8 cellular contexts compared by ENCODE assay signal in the genomic region with DNA sequence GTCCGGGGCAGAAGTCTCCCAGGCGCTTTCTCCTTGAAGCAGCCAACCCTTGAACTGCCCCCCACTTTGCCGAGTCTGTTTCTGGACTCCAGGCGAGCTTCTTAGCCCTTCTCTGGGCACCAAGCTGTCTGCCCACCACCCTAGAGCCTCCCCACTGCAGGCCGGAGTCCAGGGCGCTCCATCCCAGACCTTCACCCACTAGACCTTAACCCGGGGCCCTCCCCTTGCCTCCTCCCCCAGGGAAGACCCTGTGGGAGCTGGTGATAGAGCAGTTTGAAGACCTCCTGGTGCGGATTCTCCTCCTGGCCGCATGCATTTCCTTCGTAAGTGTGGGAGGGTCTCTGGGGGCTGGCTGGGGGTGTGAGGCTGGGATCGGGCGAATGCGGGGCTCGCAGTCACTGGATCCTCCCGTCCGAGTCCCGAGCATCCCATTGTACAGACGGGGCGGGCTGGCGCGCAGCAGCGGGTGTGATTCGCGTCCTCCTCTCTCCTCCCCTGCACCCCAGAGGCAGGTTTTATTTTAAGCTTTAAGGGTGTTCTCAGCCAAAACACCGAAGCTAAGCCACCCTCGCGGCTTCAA. TPM values are rescaled to one million over a fixed set of nuclear protein-coding genes. Genes with fewer than 3 reads are reported as not detected.
A peak's percentile ranks its signal among the peaks of the same experiment; 100 is the strongest.
DNase-seq lines count a peak whose midpoint lies in the region; ATAC-seq, FAIRE-seq and TF ChIP-seq lines count a peak whose summit lies in the region.

No MANE protein-coding gene starts in this region.

- no peaks in the 10 kb centered on the region for H3K36me3 Mint-ChIP-seq in activated naive CD4-positive, alpha-beta T cell treated with anti-CD3 and anti-CD28 coated beads for 36 hours (ENCODE audit: low read depth)

- FAIRE-seq in HepG2 (lab: Jason Lieb, UNC) = no peak

- no peaks in the 10 kb centered on the region for H3K9me3 Mint-ChIP-seq in activated naive CD4-positive, alpha-beta T cell treated with anti-CD3 and anti-CD28 coated beads for 36 hours

- H3K36me3 ChIP-seq in HepG2 (replicated peaks in 1 of 2; ENCODE audit: control insufficient read depth in 1 of 2, insufficient read depth in 2 of 2, low read length in 2 of 2) (peaks cover 6 to 10% of the 10 kb centered on the region in 2 experiments; a peak in 4 of 5 replicates), tibial artery (peaks cover 0 to 4% (median 2%) of the 10 kb centered on the region in 3 donors)

- no peak overlapping the region for H3K9ac ChIP-seq in HepG2 (ENCODE audit: insufficient read depth, low read depth, low read length)

- H3K4me1 ChIP-seq in HepG2 (ENCODE audit: insufficient read depth, low read length) (no peaks in the 10 kb centered on the region), tibial artery (peaks cover 0 to 18% (median 12%) of the 10 kb centered on the region in 4 donors)

- TF ChIP-seq POLR2A in HepG2 (IDR thresholded peaks at IDR 0.05; ENCODE audit: insufficient read depth in 1 of 2, low read depth in 2 of 2, low read length in 2 of 2) = no peak

- peak overlapping the region; percentile 74 for H3K4me3 ChIP-seq in astrocyte of the cerebellum (ENCODE audit: low read depth, low read length)
- H3K4me3 ChIP-seq in HepG2 (replicated peaks in 1 of 3; ENCODE audit: insufficient read depth in 1 of 3, low read depth in 2 of 3, low read length in 3 of 3) = no peak overlapping the region
- H3K4me3 ChIP-seq in tibial artery = peak overlapping the region; percentile 52 to 55

- POLR2A ChIA-PET in HepG2 (lab: Yijun Ruan, JAX) = interaction anchor here (0.9 kb wide), 1 partner anchor 14 kb away, joined by 3 read pairs; no protein-coding TSS in a partner anchor

- peak overlapping the region; percentile 90 for H3K4me3 Mint-ChIP-seq in activated naive CD4-positive, alpha-beta T cell treated with anti-CD3 and anti-CD28 coated beads for 36 hours

- peak; percentile 10 for DNase-seq in activated naive CD4-positive, alpha-beta T cell treated with anti-CD3 and anti-CD28 coated beads for 36 hours
- no peak for DNase-seq in activated naive CD4-positive, alpha-beta T cell (lab: John Stamatoyannopoulos, UW)
- DNase-seq in astrocyte of the cerebellum (ENCODE audit: low read depth) = no peak
- no peak for DNase-seq in HepG2 (ENCODE audit: low spot score)
- DNase-seq in tibial artery = no peak
- no peak for DNase-seq in SKM-1 (lab: John Stamatoyannopoulos, UW; ENCODE audit: unreplicated experiment)
- DNase-seq in putamen (ENCODE audit: low spot score) = no peak

- BruUV-seq in HepG2 (replicated peaks; lab: Mats Ljungman, UMichigan) = no TSS peak

- H3K27me3 ChIP-seq in HepG2 (ENCODE audit: control insufficient read depth in 1 of 2, insufficient read depth in 2 of 2, low read length in 2 of 2) (no peaks in the 10 kb centered on the region), tibial artery (peaks cover 0 to 18% of the 10 kb centered on the region in 2 donors)

- H3K4me1 Mint-ChIP-seq in activated naive CD4-positive, alpha-beta T cell treated with anti-CD3 and anti-CD28 coated beads for 36 hours (ENCODE audit: low read depth) = peaks cover 20% of the 10 kb centered on the region

- H2AFZ ChIP-seq in HepG2 (ENCODE audit: low read length) = no peak overlapping the region

- H4K20me1 ChIP-seq in HepG2 (ENCODE audit: insufficient read depth, low read length) = no peaks in the 10 kb centered on the region

- TF ChIP-seq EP300 in HepG2 (IDR thresholded peaks at IDR 0.05; ENCODE audit: low read depth in 2 of 2, low read length in 2 of 2) = no peak
- no peak for TF ChIP-seq EP300 in HepG2 (CRISPR knock-in tag; IDR thresholded peaks at IDR 0.05; ENCODE audit: borderline replicate concordance)

- H3K4me2 ChIP-seq in HepG2 (ENCODE audit: low read depth, low read length) = no peak overlapping the region

- ATAC-seq in HG03378 (IDR thresholded peaks at IDR 0.05; ENCODE audit: unreplicated experiment) = peak; percentile 9
- no peak for ATAC-seq in HepG2

- H3K27ac Mint-ChIP-seq in activated naive CD4-positive, alpha-beta T cell treated with anti-CD3 and anti-CD28 coated beads for 36 hours = peak overlapping the region; percentile 30

- no peaks in the 10 kb centered on the region for H3K9me3 ChIP-seq in HepG2 (ENCODE audit: low read length)
- H3K9me3 ChIP-seq in tibial artery = no peaks in the 10 kb centered on the region

- no peaks in the 10 kb centered on the region for H3K79me2 ChIP-seq in HepG2 (ENCODE audit: insufficient read depth, low read length)

- TF ChIP-seq RAD21 in HepG2 (CRISPR knock-in tag; IDR thresholded peaks at IDR 0.05) = no peak

- in situ Hi-C loops in astrocyte of the cerebellum (cut with HindIII; ENCODE audit: low sequenced_read_pairs) = no loop called here
- in situ Hi-C loops in HepG2 (cut with HindIII; ENCODE audit: extremely low pct_ligation_motif_present, low pct_unique_long_range_greater_than_20kb) = no loop called here

- no peak for TF ChIP-seq CTCF in astrocyte of the cerebellum (IDR thresholded peaks at IDR 0.05; ENCODE audit: low read depth, low read length, missing control alignments)
- TF ChIP-seq CTCF in HepG2 (CRISPR knock-in tag; IDR thresholded peaks at IDR 0.05) = no peak
- no peak for TF ChIP-seq CTCF in tibial artery (IDR thresholded peaks at IDR 0.05)

- CTCF ChIA-PET in activated naive CD4-positive, alpha-beta T cell treated with anti-CD3 and anti-CD28 coated beads for 36 hours (lab: Charles Lee) = interaction anchor here (1.0 to 2.3 kb wide), 3 partner anchors 9 to 66 kb away, joined by 3 to 17 read pairs (median 6); no protein-coding TSS in a partner anchor
- CTCF ChIA-PET in HepG2 (lab: Yijun Ruan, JAX; ENCODE audit: low intra/inter-chr PET ratio, low total read pairs) = no interaction called here

- no peak overlapping the region for H3K27ac ChIP-seq in HepG2 (ENCODE audit: extremely low read length, insufficient read depth, low read length)
- no peak overlapping the region for H3K27ac ChIP-seq in tibial artery

- H3K27me3 Mint-ChIP-seq in activated naive CD4-positive, alpha-beta T cell treated with anti-CD3 and anti-CD28 coated beads for 36 hours (ENCODE audit: low read depth) = peaks cover 13% of the 10 kb centered on the region

- intact Hi-C loops in activated naive CD4-positive, alpha-beta T cell treated with anti-CD3 and anti-CD28 coated beads for 36 hours (cut with micrococcal nuclease) = loop anchor here (1.0 to 2.0 kb wide), 2 partner anchors 16 to 33 kb away; partner anchors contain the start of genes SH2B1 and TUFM
- intact Hi-C loops in HepG2 (cut with micrococcal nuclease; ENCODE audit: unreplicated experiment) (no loop called here), tibial artery (cut with DNase I; ENCODE audit: low total_unique reads) (no loop called here)

- 93% methylated on average over 27 of the region's 27 CpGs for WGBS in HepG2 (ENCODE audit: low lambda C conversion rate)

RNA-seq across cellular contexts. Expression of gene ATP2A1, which starts 1.1 kb away (rescaled TPM):
- total RNA-seq in activated naive CD4-positive, alpha-beta T cell treated with anti-CD3 and anti-CD28 coated beads for 36 hours = 1 to 10 TPM; 4.2 to 5.3 TPM
- total RNA-seq in HepG2 (2016; rRNA removed; fragmentation: Illumina TruSeq; extraction: Trizol) = 0.70 and 3.2 TPM in 2 replicates
- 1.1 and 1.9 TPM in 2 replicates for total RNA-seq in HepG2 (2016; cell fraction: cytosol; rRNA removed; fragmentation: Illumina TruSeq; extraction: Trizol; ENCODE audit: low read depth)
- 0.30 and 2.0 TPM in 2 replicates for total RNA-seq in HepG2 (2016; cell fraction: insoluble cytoplasmic fraction; rRNA removed; fragmentation: Illumina TruSeq; extraction: Trizol)
- total RNA-seq in HepG2 (2016; cell fraction: membrane; rRNA removed; fragmentation: Illumina TruSeq; extraction: Trizol) = 0.65 and 1.3 TPM in 2 replicates
- 4.8 and 6.9 TPM in 2 replicates for total RNA-seq in HepG2 (2016; cell fraction: nucleus; rRNA removed; fragmentation: Illumina TruSeq; extraction: Trizol)
- polyA plus RNA-seq in HepG2 (2011; rRNA removed) = 12.5 and 16.4 TPM in 2 replicates
- polyA plus RNA-seq in HepG2 (2011; cell fraction: cytosol; rRNA removed) = 2.7 and 2.9 TPM in 2 replicates
- 149 and 332 TPM in 2 replicates for polyA plus RNA-seq in HepG2 (2011; cell fraction: nucleus; rRNA removed)
- 31.5 and 57.2 TPM in 2 replicates for polyA plus RNA-seq in HepG2 (2012)
- polyA plus RNA-seq in HepG2 (2016; cell fraction: cytosol; fragmentation: Illumina TruSeq; extraction: Trizol; ENCODE audit: low read depth) = 0.51 TPM in 2 replicates
- polyA plus RNA-seq in HepG2 (2016; cell fraction: insoluble cytoplasmic fraction; fragmentation: Illumina TruSeq; extraction: Trizol; ENCODE audit: low read depth) = 1.3 and 1.5 TPM in 2 replicates
- 0.87 and 1.9 TPM in 2 replicates for polyA plus RNA-seq in HepG2 (2016; cell fraction: membrane; fragmentation: Illumina TruSeq; extraction: Trizol; ENCODE audit: low read depth)
- 55.1 and 58.0 TPM in 2 replicates for polyA plus RNA-seq in HepG2 (2016; cell fraction: nucleus; fragmentation: Illumina TruSeq; extraction: Trizol; ENCODE audit: insufficient read depth, low read depth)
- 1.4 and 6.4 TPM in 2 replicates for polyA minus RNA-seq in HepG2 (2011; rRNA and poly(A)+ RNA removed; ENCODE audit: low replicate concordance)
- polyA minus RNA-seq in HepG2 (2011; cell fraction: cytosol; rRNA and poly(A)+ RNA removed) = 0.59 and 1.4 TPM in 2 replicates
- 26.7 and 30.8 TPM in 2 replicates for polyA minus RNA-seq in HepG2 (2011; cell fraction: nucleus; rRNA and poly(A)+ RNA removed)

RNA-seq across cellular contexts. Expression of gene SH2B1, which starts 15.7 kb away (rescaled TPM):
- 10 to 100 TPM; 28.4 to 33.9 TPM for total RNA-seq in activated naive CD4-positive, alpha-beta T cell treated with anti-CD3 and anti-CD28 coated beads for 36 hours
- 15.6 and 23.3 TPM in 2 replicates for total RNA-seq in HepG2 (2016; rRNA removed; fragmentation: Illumina TruSeq; extraction: Trizol)
- 22.5 and 27.1 TPM in 2 replicates for total RNA-seq in HepG2 (2016; cell fraction: cytosol; rRNA removed; fragmentation: Illumina TruSeq; extraction: Trizol; ENCODE audit: low read depth)
- 13.4 and 24.5 TPM in 2 replicates for total RNA-seq in HepG2 (2016; cell fraction: insoluble cytoplasmic fraction; rRNA removed; fragmentation: Illumina TruSeq; extraction: Trizol)
- 16.3 and 21.4 TPM in 2 replicates for total RNA-seq in HepG2 (2016; cell fraction: membrane; rRNA removed; fragmentation: Illumina TruSeq; extraction: Trizol)
- total RNA-seq in HepG2 (2016; cell fraction: nucleus; rRNA removed; fragmentation: Illumina TruSeq; extraction: Trizol) = 30.1 and 30.6 TPM in 2 replicates
- 30.8 and 40.2 TPM in 2 replicates for polyA plus RNA-seq in HepG2 (2011; rRNA removed)
- 15.2 and 19.8 TPM in 2 replicates for polyA plus RNA-seq in HepG2 (2011; cell fraction: cytosol; rRNA removed)
- polyA plus RNA-seq in HepG2 (2011; cell fraction: nucleus; rRNA removed) = 198 and 224 TPM in 2 replicates
- polyA plus RNA-seq in HepG2 (2012) = 35.0 and 37.6 TPM in 2 replicates
- polyA plus RNA-seq in HepG2 (2016; cell fraction: cytosol; fragmentation: Illumina TruSeq; extraction: Trizol; ENCODE audit: low read depth) = 4.3 and 6.0 TPM in 2 replicates
- 18.0 and 21.1 TPM in 2 replicates for polyA plus RNA-seq in HepG2 (2016; cell fraction: insoluble cytoplasmic fraction; fragmentation: Illumina TruSeq; extraction: Trizol; ENCODE audit: low read depth)
- polyA plus RNA-seq in HepG2 (2016; cell fraction: membrane; fragmentation: Illumina TruSeq; extraction: Trizol; ENCODE audit: low read depth) = 12.3 and 13.6 TPM in 2 replicates
- 82.4 and 89.4 TPM in 2 replicates for polyA plus RNA-seq in HepG2 (2016; cell fraction: nucleus; fragmentation: Illumina TruSeq; extraction: Trizol; ENCODE audit: insufficient read depth, low read depth)
- polyA minus RNA-seq in HepG2 (2011; rRNA and poly(A)+ RNA removed; ENCODE audit: low replicate concordance) = 44.5 and 55.4 TPM in 2 replicates
- 10.5 and 11.6 TPM in 2 replicates for polyA minus RNA-seq in HepG2 (2011; cell fraction: cytosol; rRNA and poly(A)+ RNA removed)
- 36.8 and 48.6 TPM in 2 replicates for polyA minus RNA-seq in HepG2 (2011; cell fraction: nucleus; rRNA and poly(A)+ RNA removed)

RNA-seq across cellular contexts. Expression of gene TUFM, which starts 33.2 kb away (rescaled TPM):
- total RNA-seq in activated naive CD4-positive, alpha-beta T cell treated with anti-CD3 and anti-CD28 coated beads for 36 hours = 100 to 1,000 TPM; 276 to 289 TPM
- 138 and 298 TPM in 2 replicates for total RNA-seq in HepG2 (2016; rRNA removed; fragmentation: Illumina TruSeq; extraction: Trizol)
- total RNA-seq in HepG2 (2016; cell fraction: cytosol; rRNA removed; fragmentation: Illumina TruSeq; extraction: Trizol; ENCODE audit: low read depth) = 52.9 and 59.0 TPM in 2 replicates
- 109 and 318 TPM in 2 replicates for total RNA-seq in HepG2 (2016; cell fraction: insoluble cytoplasmic fraction; rRNA removed; fragmentation: Illumina TruSeq; extraction: Trizol)
- 97.9 and 102 TPM in 2 replicates for total RNA-seq in HepG2 (2016; cell fraction: membrane; rRNA removed; fragmentation: Illumina TruSeq; extraction: Trizol)
- total RNA-seq in HepG2 (2016; cell fraction: nucleus; rRNA removed; fragmentation: Illumina TruSeq; extraction: Trizol) = 269 and 303 TPM in 2 replicates
- polyA plus RNA-seq in HepG2 (2011; rRNA removed) = 189 and 206 TPM in 2 replicates
- 123 and 178 TPM in 2 replicates for polyA plus RNA-seq in HepG2 (2011; cell fraction: cytosol; rRNA removed)
- polyA plus RNA-seq in HepG2 (2011; cell fraction: nucleus; rRNA removed) = 404 and 487 TPM in 2 replicates
- 180 and 205 TPM in 2 replicates for polyA plus RNA-seq in HepG2 (2012)
- polyA plus RNA-seq in HepG2 (2016; cell fraction: cytosol; fragmentation: Illumina TruSeq; extraction: Trizol; ENCODE audit: low read depth) = 69.4 and 72.1 TPM in 2 replicates
- 150 and 184 TPM in 2 replicates for polyA plus RNA-seq in HepG2 (2016; cell fraction: insoluble cytoplasmic fraction; fragmentation: Illumina TruSeq; extraction: Trizol; ENCODE audit: low read depth)
- 99.2 and 107 TPM in 2 replicates for polyA plus RNA-seq in HepG2 (2016; cell fraction: membrane; fragmentation: Illumina TruSeq; extraction: Trizol; ENCODE audit: low read depth)
- 673 and 742 TPM in 2 replicates for polyA plus RNA-seq in HepG2 (2016; cell fraction: nucleus; fragmentation: Illumina TruSeq; extraction: Trizol; ENCODE audit: insufficient read depth, low read depth)
- 135 and 165 TPM in 2 replicates for polyA minus RNA-seq in HepG2 (2011; rRNA and poly(A)+ RNA removed; ENCODE audit: low replicate concordance)
- 69.4 and 75.9 TPM in 2 replicates for polyA minus RNA-seq in HepG2 (2011; cell fraction: cytosol; rRNA and poly(A)+ RNA removed)
- polyA minus RNA-seq in HepG2 (2011; cell fraction: nucleus; rRNA and poly(A)+ RNA removed) = 56.7 and 63.5 TPM in 2 replicates

RNA-seq across cellular contexts. Expression of gene RABEP2, which starts 45.7 kb away (rescaled TPM):
- 10 to 100 TPM; 11.6 to 14.0 TPM for total RNA-seq in activated naive CD4-positive, alpha-beta T cell treated with anti-CD3 and anti-CD28 coated beads for 36 hours
- total RNA-seq in HepG2 (2016; rRNA removed; fragmentation: Illumina TruSeq; extraction: Trizol) = 16.1 and 18.4 TPM in 2 replicates
- 2.9 and 3.6 TPM in 2 replicates for total RNA-seq in HepG2 (2016; cell fraction: cytosol; rRNA removed; fragmentation: Illumina TruSeq; extraction: Trizol; ENCODE audit: low read depth)
- total RNA-seq in HepG2 (2016; cell fraction: insoluble cytoplasmic fraction; rRNA removed; fragmentation: Illumina TruSeq; extraction: Trizol) = 13.9 and 19.6 TPM in 2 replicates
- 7.5 and 8.4 TPM in 2 replicates for total RNA-seq in HepG2 (2016; cell fraction: membrane; rRNA removed; fragmentation: Illumina TruSeq; extraction: Trizol)
- total RNA-seq in HepG2 (2016; cell fraction: nucleus; rRNA removed; fragmentation: Illumina TruSeq; extraction: Trizol) = 10.2 and 11.4 TPM in 2 replicates
- polyA plus RNA-seq in HepG2 (2011; rRNA removed) = 10.8 and 12.4 TPM in 2 replicates
- polyA plus RNA-seq in HepG2 (2011; cell fraction: cytosol; rRNA removed) = 8.5 and 13.3 TPM in 2 replicates
- 28.2 and 32.3 TPM in 2 replicates for polyA plus RNA-seq in HepG2 (2011; cell fraction: nucleus; rRNA removed)
- 5.7 and 7.3 TPM in 2 replicates for polyA plus RNA-seq in HepG2 (2012)
- polyA plus RNA-seq in HepG2 (2016; cell fraction: cytosol; fragmentation: Illumina TruSeq; extraction: Trizol; ENCODE audit: low read depth) = 1.9 and 2.8 TPM in 2 replicates
- 9.8 and 12.4 TPM in 2 replicates for polyA plus RNA-seq in HepG2 (2016; cell fraction: insoluble cytoplasmic fraction; fragmentation: Illumina TruSeq; extraction: Trizol; ENCODE audit: low read depth)
- polyA plus RNA-seq in HepG2 (2016; cell fraction: membrane; fragmentation: Illumina TruSeq; extraction: Trizol; ENCODE audit: low read depth) = 4.5 and 4.9 TPM in 2 replicates
- polyA plus RNA-seq in HepG2 (2016; cell fraction: nucleus; fragmentation: Illumina TruSeq; extraction: Trizol; ENCODE audit: insufficient read depth, low read depth) = 17.2 and 17.9 TPM in 2 replicates
- 5.5 and 7.5 TPM in 2 replicates for polyA minus RNA-seq in HepG2 (2011; rRNA and poly(A)+ RNA removed; ENCODE audit: low replicate concordance)
- polyA minus RNA-seq in HepG2 (2011; cell fraction: cytosol; rRNA and poly(A)+ RNA removed) = 5.5 and 7.4 TPM in 2 replicates
- polyA minus RNA-seq in HepG2 (2011; cell fraction: nucleus; rRNA and poly(A)+ RNA removed) = 6.2 and 7.5 TPM in 2 replicates

RNA-seq across cellular contexts. Expression of gene CD19, which starts 52.4 kb away (rescaled TPM):
- under 1 TPM; 0.19 to 0.22 TPM for total RNA-seq in activated naive CD4-positive, alpha-beta T cell treated with anti-CD3 and anti-CD28 coated beads for 36 hours
- total RNA-seq in HepG2 (2016; rRNA removed; fragmentation: Illumina TruSeq; extraction: Trizol) = 0.48 and 0.55 TPM in 2 replicates
- 0.26 TPM in 1 of 2 replicates, not detected in the other for total RNA-seq in HepG2 (2016; cell fraction: cytosol; rRNA removed; fragmentation: Illumina TruSeq; extraction: Trizol; ENCODE audit: low read depth)
- 0.34 and 0.37 TPM in 2 replicates for total RNA-seq in HepG2 (2016; cell fraction: insoluble cytoplasmic fraction; rRNA removed; fragmentation: Illumina TruSeq; extraction: Trizol)
- total RNA-seq in HepG2 (2016; cell fraction: membrane; rRNA removed; fragmentation: Illumina TruSeq; extraction: Trizol) = 0.24 TPM in 1 of 2 replicates, not detected in the other
- total RNA-seq in HepG2 (2016; cell fraction: nucleus; rRNA removed; fragmentation: Illumina TruSeq; extraction: Trizol) = not detected in 2 replicates
- 1.1 and 1.2 TPM in 2 replicates for polyA plus RNA-seq in HepG2 (2011; rRNA removed)
- 0.92 and 2.2 TPM in 2 replicates for polyA plus RNA-seq in HepG2 (2011; cell fraction: cytosol; rRNA removed)
- 2.1 and 2.5 TPM in 2 replicates for polyA plus RNA-seq in HepG2 (2011; cell fraction: nucleus; rRNA removed)
- polyA plus RNA-seq in HepG2 (2012) = 1.6 and 2.5 TPM in 2 replicates
- 0.05 and 0.07 TPM in 2 replicates for polyA plus RNA-seq in HepG2 (2016; cell fraction: cytosol; fragmentation: Illumina TruSeq; extraction: Trizol; ENCODE audit: low read depth)
- 0.64 and 0.67 TPM in 2 replicates for polyA plus RNA-seq in HepG2 (2016; cell fraction: insoluble cytoplasmic fraction; fragmentation: Illumina TruSeq; extraction: Trizol; ENCODE audit: low read depth)
- polyA plus RNA-seq in HepG2 (2016; cell fraction: membrane; fragmentation: Illumina TruSeq; extraction: Trizol; ENCODE audit: low read depth) = 0.10 TPM in 1 of 2 replicates, not detected in the other
- polyA plus RNA-seq in HepG2 (2016; cell fraction: nucleus; fragmentation: Illumina TruSeq; extraction: Trizol; ENCODE audit: insufficient read depth, low read depth) = 0.32 and 0.45 TPM in 2 replicates
- 0.07 and 1.0 TPM in 2 replicates for polyA minus RNA-seq in HepG2 (2011; rRNA and poly(A)+ RNA removed; ENCODE audit: low replicate concordance)
- polyA minus RNA-seq in HepG2 (2011; cell fraction: cytosol; rRNA and poly(A)+ RNA removed) = not detected in 2 replicates
- 0.39 and 0.75 TPM in 2 replicates for polyA minus RNA-seq in HepG2 (2011; cell fraction: nucleus; rRNA and poly(A)+ RNA removed)

Comparison
In these comparisons a context has a peak if more than half of its experiments do, and no peak if none do; other contexts are left out.
1. H3K4me3 ChIP-seq: peak in astrocyte of the cerebellum (single experiment) and tibial artery (2 of 2); none in HepG2 (0 of 3).